Comparison of ENCODE assay signal across 16 cellular contexts in genomic region chr10:77192402-77192801, GRCh38.
DNase-seq lines count a peak whose midpoint lies in the region; ATAC-seq, FAIRE-seq and TF ChIP-seq lines count a peak whose summit lies in the region.
"Had no signal": no experiment of that assay in that cellular context is flagged by ENCODE, and none has a peak within 500 bp of the region (broad histone marks: within the 10 kb centered on the region; RNA-seq: fewer than 3 reads in every experiment).

No MANE protein-coding gene starts in this region.

- H3K4me1 ChIP-seq in HepG2 (ENCODE audit: insufficient read depth, low read length) (no peaks in the 10 kb centered on the region), right lobe of liver (peaks cover 0 to 19% (median 3%) of the 10 kb centered on the region in 4 donors), astrocyte (ENCODE audit: insufficient read depth, low read length) (peaks cover 19% of the 10 kb centered on the region), prostate gland (replicated peaks) (no peaks in the 10 kb centered on the region), H9 (ENCODE audit: insufficient read depth, low read length) (no peaks in the 10 kb centered on the region; the same call in 1 of the 2 replicates)

- TF ChIP-seq POLR2A in HepG2 (IDR thresholded peaks at IDR 0.05; ENCODE audit: insufficient read depth in 1 of 2, low read depth in 2 of 2, low read length in 2 of 2), result no peak
- no peak for TF ChIP-seq POLR2A in right lobe of liver (IDR thresholded peaks at IDR 0.05)
- TF ChIP-seq POLR2A in prostate gland (IDR thresholded peaks at IDR 0.05), result no peak

- no peaks in the 10 kb centered on the region for H4K20me1 ChIP-seq in HepG2 (ENCODE audit: insufficient read depth, low read length)
- H4K20me1 ChIP-seq in astrocyte (ENCODE audit: insufficient read depth, low read length), result no peaks in the 10 kb centered on the region
- no peaks in the 10 kb centered on the region for H4K20me1 ChIP-seq in H9 (ENCODE audit: control insufficient read depth, insufficient read depth, insufficient read length)

- H4K5ac ChIP-seq in H9 (ENCODE audit: insufficient read length, low read depth, low read length), result no peak overlapping the region

- TF ChIP-seq RAD21 in HepG2 (CRISPR knock-in tag; IDR thresholded peaks at IDR 0.05), result no peak

- H3K9me3 ChIP-seq in HepG2 (ENCODE audit: low read length) (no peaks in the 10 kb centered on the region), right lobe of liver (no peaks in the 10 kb centered on the region), astrocyte (ENCODE audit: insufficient read depth, low read depth, low read length) (no peaks in the 10 kb centered on the region), prostate gland (no peaks in the 10 kb centered on the region), H9 (ENCODE audit: control insufficient read depth, low read depth, low read length) (no peaks in the 10 kb centered on the region)

- H2AK5ac ChIP-seq in H9 (ENCODE audit: insufficient read length, low read length), result no peak overlapping the region

- no peak overlapping the region for H3K4ac ChIP-seq in H9 (ENCODE audit: low read depth, low read length)

- H2BK120ac ChIP-seq in H9 (ENCODE audit: low read depth, low read length, poor library complexity, severe bottlenecking), result no peak overlapping the region

- no peaks in the 10 kb centered on the region for H3K36me3 ChIP-seq in HepG2 (replicated peaks in 1 of 2; ENCODE audit: control insufficient read depth in 1 of 2, insufficient read depth in 2 of 2, low read length in 2 of 2)
- H3K36me3 ChIP-seq in right lobe of liver, result no peaks in the 10 kb centered on the region
- H3K36me3 ChIP-seq in astrocyte (ENCODE audit: insufficient read depth, low read length), result no peaks in the 10 kb centered on the region
- H3K36me3 ChIP-seq in prostate gland, result no peaks in the 10 kb centered on the region

- ATAC-seq in HepG2, result no peak
- no peak for ATAC-seq in right lobe of liver
- no peak for ATAC-seq in HG02642 (IDR thresholded peaks at IDR 0.05; ENCODE audit: poor library complexity, unreplicated experiment)
- ATAC-seq: HCT116 had no signal

- no peaks in the 10 kb centered on the region for H3K79me1 ChIP-seq in H9 (ENCODE audit: insufficient read depth, low read depth, low read length, poor library complexity, severe bottlenecking)

- no peaks in the 10 kb centered on the region for H3K9me3 Mint-ChIP-seq in astrocyte (ENCODE audit: unreplicated experiment)
- H3K9me3 Mint-ChIP-seq in H9, result no peaks in the 10 kb centered on the region

- H4K8ac ChIP-seq in H9 (replicated peaks; ENCODE audit: insufficient read length, low read depth, low read length), result no peak overlapping the region

- H3K56ac ChIP-seq in H9 (ENCODE audit: insufficient read length, low read depth, low read length), result no peak overlapping the region

- H3K4me2 ChIP-seq in HepG2 (ENCODE audit: low read depth, low read length), result no peak overlapping the region
- no peak overlapping the region for H3K4me2 ChIP-seq in astrocyte (ENCODE audit: low read length)
- H3K4me2 ChIP-seq in H9 (ENCODE audit: insufficient read depth, insufficient read length, low read length), result no peak overlapping the region

- H3K14ac ChIP-seq in H9 (ENCODE audit: insufficient read depth, low read length), result no peak overlapping the region

- in situ Hi-C loops in HepG2 (cut with HindIII; ENCODE audit: extremely low pct_ligation_motif_present, low pct_unique_long_range_greater_than_20kb), result no loop called here

- no peak overlapping the region for H2BK5ac ChIP-seq in H9 (ENCODE audit: insufficient read length, low read length)

- intact Hi-C loops in HepG2 (cut with micrococcal nuclease; ENCODE audit: unreplicated experiment), result no loop called here
- intact Hi-C loops in right lobe of liver (cut with DNase I), result no loop called here
- intact Hi-C loops in prostate gland (cut with DNase I), result no loop called here

- H2AFZ ChIP-seq in HepG2 (ENCODE audit: low read length), result no peak overlapping the region
- no peak overlapping the region for H2AFZ ChIP-seq in astrocyte (ENCODE audit: low read depth, low read length)
- H2AFZ ChIP-seq in H9 (ENCODE audit: low read length), result no peak overlapping the region

- H3K36me3 Mint-ChIP-seq in astrocyte (ENCODE audit: low read depth, unreplicated experiment), result no peaks in the 10 kb centered on the region
- H3K36me3 Mint-ChIP-seq in H9 (ENCODE audit: insufficient read depth in 1 of 3, low read depth in 3 of 3), result no peaks in the 10 kb centered on the region

- DNase-seq in HepG2 (ENCODE audit: low spot score) (no peak), right lobe of liver (no peak), astrocyte (ENCODE audit: low read depth) (no peak), prostate gland (ENCODE audit: low spot score) (no peak), H9 (no peak), hypothalamus (lab: John Stamatoyannopoulos, UW) (no peak), putamen (ENCODE audit: low spot score) (no peak)
- DNase-seq: C1 segment of cervical spinal cord; MM.1S; NCI-H1092 treated with DMSO at 0.1 percent for 48 hours; NCI-H1694; NCI-H345; NK-92 treated with Interleukin-12 subunit alpha and Interleukin-12 subunit beta, amount 100 ng/mL, for 24 hours had no signal

- H3K27me3 Mint-ChIP-seq in astrocyte (ENCODE audit: low read depth, unreplicated experiment) (no peaks in the 10 kb centered on the region), H9 (ENCODE audit: low read depth) (no peaks in the 10 kb centered on the region; the same call in 1 of the 2 replicates)

- no peak overlapping the region for H2BK12ac ChIP-seq in H9 (ENCODE audit: insufficient read length, low read depth, low read length)

- H2BK15ac ChIP-seq in H9 (ENCODE audit: low read depth, low read length), result no peak overlapping the region

- H3K79me2 ChIP-seq in HepG2 (ENCODE audit: insufficient read depth, low read length) (no peaks in the 10 kb centered on the region), astrocyte (ENCODE audit: insufficient read depth, low read length) (no peaks in the 10 kb centered on the region), H9 (ENCODE audit: insufficient read depth, low read length) (no peaks in the 10 kb centered on the region)

- H3K27me3 ChIP-seq in HepG2 (ENCODE audit: control insufficient read depth in 1 of 2, insufficient read depth in 2 of 2, low read length in 2 of 2) (peaks cover 0 to 14% of the 10 kb centered on the region in 2 experiments; a peak in 2 of 5 replicates), right lobe of liver (no peaks in the 10 kb centered on the region), astrocyte (ENCODE audit: insufficient read depth, low read length) (no peaks in the 10 kb centered on the region), prostate gland (replicated peaks; ENCODE audit: insufficient read depth) (no peaks in the 10 kb centered on the region), H9 (ENCODE audit: insufficient read depth, low read length) (no peaks in the 10 kb centered on the region)

- TF ChIP-seq EP300 in HepG2 (IDR thresholded peaks at IDR 0.05; ENCODE audit: low read depth in 2 of 2, low read length in 2 of 2) (no peak), HepG2 (CRISPR knock-in tag; IDR thresholded peaks at IDR 0.05; ENCODE audit: borderline replicate concordance) (no peak)

- H3K4me3 Mint-ChIP-seq in astrocyte (ENCODE audit: unreplicated experiment), result no peak overlapping the region
- no peak overlapping the region for H3K4me3 Mint-ChIP-seq in H9

- 15% methylated on average over 3 of the region's 3 CpGs for WGBS in HepG2 (ENCODE audit: low lambda C conversion rate)
- WGBS in right lobe of liver (ENCODE audit: insufficient coverage, low coverage, low lambda C conversion rate, missing lambda C conversion rate), result 42% methylated on average over 3 of the region's 3 CpGs
- 64% methylated on average over 3 of the region's 3 CpGs for WGBS in prostate gland
- no CpG with 5 or more reads among the region's 3 CpGs for WGBS in H9 (ENCODE audit: extremely low coverage, insufficient read length, low lambda C conversion rate)

- TF ChIP-seq CTCF in HepG2 (CRISPR knock-in tag; IDR thresholded peaks at IDR 0.05) (no peak), right lobe of liver (IDR thresholded peaks at IDR 0.05) (no peak), astrocyte (IDR thresholded peaks at IDR 0.05; ENCODE audit: insufficient read depth, low read depth, low read length) (no peak), prostate gland (IDR thresholded peaks at IDR 0.05) (no peak), H9 (conservative IDR thresholded peaks at IDR 0.05) (no peak)

- H3K23ac ChIP-seq in H9 (ENCODE audit: insufficient read length, low read depth, low read length), result no peak overlapping the region

- no peak overlapping the region for H3K27ac Mint-ChIP-seq in astrocyte (ENCODE audit: unreplicated experiment)
- no peak overlapping the region for H3K27ac Mint-ChIP-seq in H9

- no peak overlapping the region for H2BK20ac ChIP-seq in H9 (ENCODE audit: low read depth, low read length, poor library complexity, severe bottlenecking)

- H3K4me3 ChIP-seq in HepG2 (replicated peaks in 1 of 3; ENCODE audit: insufficient read depth in 1 of 3, low read depth in 2 of 3, low read length in 3 of 3) (no peak overlapping the region), right lobe of liver (no peak overlapping the region), astrocyte (ENCODE audit: insufficient read depth, low read depth, low read length) (no peak overlapping the region), prostate gland (no peak overlapping the region)

- FAIRE-seq in HepG2 (lab: Jason Lieb, UNC) (no peak), astrocyte (lab: Jason Lieb, UNC) (peak; percentile 23)

- no peak overlapping the region for H3K18ac ChIP-seq in H9 (ENCODE audit: insufficient read length, low read depth, low read length)

- H3K9ac ChIP-seq in HepG2 (ENCODE audit: insufficient read depth, low read depth, low read length), result no peak overlapping the region
- no peak overlapping the region for H3K9ac ChIP-seq in astrocyte (ENCODE audit: low read length)
- H3K9ac ChIP-seq in H9 (ENCODE audit: extremely low read depth, insufficient read length, low read length), result no peak overlapping the region

- POLR2A ChIA-PET in HepG2 (lab: Yijun Ruan, JAX), result no interaction called here

- no TSS peak for BruUV-seq in HepG2 (replicated peaks; lab: Mats Ljungman, UMichigan)

- CTCF ChIA-PET in HepG2 (lab: Yijun Ruan, JAX; ENCODE audit: low intra/inter-chr PET ratio, low total read pairs), result no interaction called here

- no peak overlapping the region for H4K91ac ChIP-seq in H9 (ENCODE audit: insufficient read length, low read depth, low read length)

- H3K4me1 Mint-ChIP-seq in astrocyte (ENCODE audit: low read depth, unreplicated experiment), result peaks cover 75% of the 10 kb centered on the region
- peaks cover 7 to 13% of the 10 kb centered on the region in 2 experiments for H3K4me1 Mint-ChIP-seq in H9

- no peaks in the 10 kb centered on the region for H3K23me2 ChIP-seq in H9 (ENCODE audit: insufficient read length, low read depth, low read length, poor library complexity, severe bottlenecking)

- H3T11ph ChIP-seq in H9 (ENCODE audit: low read length), result no peak overlapping the region

- no peak overlapping the region for H3K27ac ChIP-seq in HepG2 (ENCODE audit: extremely low read length, insufficient read depth, low read length)
- H3K27ac ChIP-seq in right lobe of liver, result no peak overlapping the region
- H3K27ac ChIP-seq in astrocyte (ENCODE audit: low read depth, low read length), result no peak overlapping the region
- peak overlapping the region; percentile 31 to 41 for H3K27ac ChIP-seq in prostate gland
- no peak overlapping the region for H3K27ac ChIP-seq in H9 (ENCODE audit: insufficient read length, low read depth, low read length)
- H3K27ac ChIP-seq: RWPE1 had no signal

Comparison
In these comparisons a context has a peak if more than half of its experiments do, and no peak if none do; other contexts are left out.
1. H3K27ac ChIP-seq: peak in prostate gland (2 of 2); none in HepG2 (single experiment), right lobe of liver (0 of 3), astrocyte (single experiment) and H9 (single experiment).